Comparison of ENCODE assay signal across 17 cellular contexts in the genomic region with DNA sequence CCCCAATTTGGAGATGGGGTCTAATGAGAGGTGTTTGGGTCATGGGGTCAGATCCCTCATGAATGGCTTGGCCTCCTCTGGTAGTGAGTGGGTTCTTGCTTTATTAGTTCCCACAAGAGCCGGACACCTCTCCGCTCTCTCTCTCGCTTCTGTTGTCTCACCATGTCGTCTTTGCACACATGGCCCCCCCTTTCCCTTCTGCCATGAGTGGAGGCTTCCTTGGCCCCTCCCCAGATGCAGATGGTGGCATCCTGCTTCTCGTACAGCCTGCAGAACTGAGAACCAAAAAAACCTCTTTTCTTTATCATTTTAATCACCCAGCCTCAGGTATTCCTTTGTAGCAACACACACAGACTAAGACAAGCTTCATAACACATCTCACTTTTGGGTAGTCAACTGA. TPM values are rescaled to one million over a fixed set of nuclear protein-coding genes. Genes with fewer than 3 reads are reported as not detected.
DNase-seq lines count a peak whose midpoint lies in the region; ATAC-seq and TF ChIP-seq lines count a peak whose summit lies in the region.
"Had no signal": no experiment of that assay in that cellular context is flagged by ENCODE, and none has a peak within 500 bp of the region (broad histone marks: within the 10 kb centered on the region; RNA-seq: fewer than 3 reads in every experiment).

No MANE protein-coding gene starts in this region.

- no peak for TF ChIP-seq POLR2A in tibial nerve (IDR thresholded peaks at IDR 0.05)

- H3K4me1 ChIP-seq in tibial nerve, result peaks cover 0 to 7% (median 0%) of the 10 kb centered on the region in 4 donors
- H3K4me1 ChIP-seq: BE2C, HAP-1 had no signal

- peak; percentile 60 for ATAC-seq in GM19463 (IDR thresholded peaks at IDR 0.05; ENCODE audit: unreplicated experiment)
- ATAC-seq in HG02885 (IDR thresholded peaks at IDR 0.05; ENCODE audit: poor library complexity, unreplicated experiment), result peak; percentile 44
- no peak for ATAC-seq in left lobe of liver
- ATAC-seq: K562 had no signal

- peak; percentile 68 for DNase-seq in Jurkat, Clone E6-1 (ENCODE audit: low read depth, low spot score)
- DNase-seq in NCI-H510A (lab: John Stamatoyannopoulos, UW) (no peak), tibial nerve (ENCODE audit: low spot score in 2 of 2) (no peak), left lobe of liver (ENCODE audit: low spot score) (no peak), foreskin fibroblast (no peak)
- DNase-seq: BE2C, DMS 273 treated with DMSO at 0.1 percent for 48 hours, NCI-H1092, NCI-H1694 treated with DMSO at 0.1 percent for 48 hours, NCI-H748 treated with DMSO at 0.1 percent for 48 hours, PC-9, T-helper 1 cell had no signal

- H3K27me3 ChIP-seq in tibial nerve, result no peaks in the 10 kb centered on the region
- H3K27me3 ChIP-seq: BE2C had no signal

- no peak overlapping the region for H3K4me3 ChIP-seq in Jurkat, Clone E6-1 (ENCODE audit: low read length)
- H3K4me3 ChIP-seq in tibial nerve (no peak overlapping the region), foreskin fibroblast (ENCODE audit: low read depth in 1 of 2, low read length in 2 of 2) (no peak overlapping the region)
- H3K4me3 ChIP-seq: HAP-1, K562, PC-9, SK-N-MC had no signal

- H3K9me3 ChIP-seq in tibial nerve, result no peaks in the 10 kb centered on the region
- H3K9me3 ChIP-seq: BE2C, HAP-1 had no signal

- no peak for TF ChIP-seq EP300 in tibial nerve (IDR thresholded peaks at IDR 0.05)

- no peaks in the 10 kb centered on the region for H3K36me3 ChIP-seq in tibial nerve
- H3K36me3 ChIP-seq: BE2C, HAP-1 had no signal

- H3K27ac ChIP-seq in tibial nerve, result no peak overlapping the region
- H3K27ac ChIP-seq: PC-9, SK-N-MC had no signal

- TF ChIP-seq CTCF in tibial nerve (IDR thresholded peaks at IDR 0.05), result no peak
- no peak for TF ChIP-seq CTCF in foreskin fibroblast (IDR thresholded peaks at IDR 0.05; ENCODE audit: low read depth, low read length)

- WGBS in tibial nerve, 2 donors, result 90 to 94% methylated on average over 5 of the region's 5 CpGs

RNA-seq across cellular contexts. Expression of gene SPRY1, which starts 49.7 kb away (rescaled TPM):
- polyA plus RNA-seq in Jurkat, Clone E6-1 (2012; ENCODE audit: insufficient read depth, insufficient read length), result 2.9 TPM
- total RNA-seq in tibial nerve (100 to 1,000 TPM; 101 to 195 (median 169) TPM), left lobe of liver (15.0 TPM)
